Comparison of ENCODE assay signal across 8 cellular contexts in genomic region chr2:71658771-71659170, GRCh38.
"Had no signal": no experiment of that assay in that cellular context is flagged by ENCODE, and none has a peak within 500 bp of the region (broad histone marks: within the 10 kb centered on the region; RNA-seq: fewer than 3 reads in every experiment).

No MANE protein-coding gene starts in this region.

- DNase-seq: IMR-90, KBM-7, KG1 had no signal

- FAIRE-seq: HepG2, HTR-8/SVneo, K562 had no signal

- ATAC-seq: HepG2, K562 had no signal

- H3K36me3 Mint-ChIP-seq: IgD-negative memory B cell had no signal

- H3K4me3 Mint-ChIP-seq: IgD-negative memory B cell had no signal

- H3K27ac Mint-ChIP-seq: IgD-negative memory B cell had no signal

- H3K27ac ChIP-seq: HL-60 had no signal

- H3K27me3 Mint-ChIP-seq: IgD-negative memory B cell had no signal

- H3K4me3 ChIP-seq: K562 had no signal
